In genomic region chr19:2428027-2428690, GRCh38 we compare ENCODE assay signal across 8 cellular contexts. TPM values are rescaled to one million over a fixed set of nuclear protein-coding genes. Genes with fewer than 3 reads are reported as not detected.
DNase-seq lines count a peak whose midpoint lies in the region; ATAC-seq and TF ChIP-seq lines count a peak whose summit lies in the region.

No MANE protein-coding gene starts in this region.

- peak overlapping the region; percentile 98 for H3K27ac Mint-ChIP-seq in activated naive CD8-positive, alpha-beta T cell

- peak overlapping the region; percentile 100 for H3K9ac ChIP-seq in HCT116 (ENCODE audit: low read length)

- H4K20me1 ChIP-seq in HCT116 (ENCODE audit: insufficient read depth) = peaks cover 5% of the 10 kb centered on the region; the same call in 1 of the 2 replicates

- TF ChIP-seq POLR2A in HCT116 (IDR thresholded peaks at IDR 0.05; ENCODE audit: borderline replicate concordance, extremely low read depth, insufficient read depth, insufficient read length) = no peak

- POLR2A ChIA-PET in AG04450 (lab: Yijun Ruan, JAX) = interaction anchor here (0.6 to 2.8 kb wide), 8 partner anchors 10 to 183 kb away, joined by 3 to 34 read pairs (median 4); partner anchors contain the start of genes GADD45B and LMNB2
- POLR2A ChIA-PET in HCT116 (lab: Charles Lee) = interaction anchor here (0.8 to 1.6 kb wide), 5 partner anchors 29 to 172 kb away, joined by 3 to 13 read pairs (median 3); partner anchors contain the start of genes GADD45B and LMNB2

- H3K36me3 ChIP-seq in HCT116 (ENCODE audit: control insufficient read depth in 1 of 2, insufficient read depth in 2 of 2, low read length in 2 of 2) = peaks cover 16 to 51% of the 10 kb centered on the region in 2 experiments; a peak in 3 of 4 replicates

- H3K4me3 ChIP-seq in AG04450 (ENCODE audit: low read depth, low read length) = peak overlapping the region; percentile 88
- H3K4me3 ChIP-seq in HCT116 (replicated peaks in 1 of 2; ENCODE audit: low read depth in 1 of 2, low read length in 2 of 2) = peak overlapping the region; percentile 90 to 97

- H3K4me2 ChIP-seq in HCT116 (ENCODE audit: low read length) = peak overlapping the region; percentile 99

- CTCF ChIA-PET in AG04450 (lab: Charles Lee) (interaction anchor here (0.5 to 1.6 kb wide), 5 partner anchors 182 to 282 kb away, joined by 3 to 7 read pairs (median 4); no protein-coding TSS in a partner anchor), HCT116 (lab: Charles Lee) (interaction anchor here (1.0 to 1.4 kb wide), 2 partner anchors 183 to 209 kb away, joined by 6 to 7 read pairs; no protein-coding TSS in a partner anchor)

- BruUV-seq in HCT116 (replicated peaks; lab: Mats Ljungman, UMichigan) = TSS peak; percentile 15

- intact Hi-C loops in HCT116 (cut with micrococcal nuclease) = no loop called here
- intact Hi-C loops in left ventricle myocardium superior (cut with micrococcal nuclease) = no loop called here

- H3K9me2 ChIP-seq in HCT116 (ENCODE audit: insufficient read depth) = no peaks in the 10 kb centered on the region

- ATAC-seq in HCT116 = no peak
- peak; percentile 6 for ATAC-seq in left ventricle myocardium superior
- ATAC-seq in HG02970 (IDR thresholded peaks at IDR 0.05; ENCODE audit: low FRiP score, unreplicated experiment) = no peak

- H3K4me3 Mint-ChIP-seq in activated naive CD8-positive, alpha-beta T cell = peak overlapping the region; percentile 94

- H3K79me2 ChIP-seq in HCT116 (ENCODE audit: insufficient read depth, low read length) = peaks cover 38% of the 10 kb centered on the region

- RAD21 ChIA-PET in HCT116 (lab: Charles Lee; ENCODE audit: low non-redundant PET in 1 of 2, low total read pairs in 2 of 2, uncharacterized antibody in 2 of 2, unreplicated experiment in 2 of 2) = no interaction called here

- H3K36me3 Mint-ChIP-seq in activated naive CD8-positive, alpha-beta T cell = no peaks in the 10 kb centered on the region

- DNase-seq in AG04450 (ENCODE audit: low read depth, low spot score) (no peak), HCT116 (ENCODE audit: low read depth, low spot score) (no peak), left ventricle myocardium superior (peak; percentile 58), putamen (ENCODE audit: low spot score) (peak; percentile 25), activated gamma-delta T cell (lab: John Stamatoyannopoulos, UW) (no peak), ureter (ENCODE audit: low spot score) (no peak)

- H3K27me3 Mint-ChIP-seq in activated naive CD8-positive, alpha-beta T cell = no peaks in the 10 kb centered on the region

- H3K27me3 ChIP-seq in AG04450 (ENCODE audit: control insufficient read depth, insufficient read depth, low read length) (no peaks in the 10 kb centered on the region), HCT116 (ENCODE audit: insufficient read depth, low read length) (no peaks in the 10 kb centered on the region)

- H3K27ac ChIP-seq in AG04450 (ENCODE audit: low read depth, low read length) (peak overlapping the region; percentile 94), HCT116 (ENCODE audit: low read depth, low read length) (peak overlapping the region; percentile 88)

- H3K9me3 ChIP-seq in AG04450 (ENCODE audit: control insufficient read depth, insufficient read depth, low read length) = no peaks in the 10 kb centered on the region; the same call in 1 of the 2 replicates
- H3K9me3 ChIP-seq in HCT116 (ENCODE audit: control insufficient read depth in 1 of 2, insufficient read depth in 1 of 2, low read depth in 1 of 2, low read length in 2 of 2) = no peaks in the 10 kb centered on the region

- TF ChIP-seq RAD21 in HCT116 (IDR thresholded peaks at IDR 0.05; ENCODE audit: low read depth) = no peak

- H3K9me3 Mint-ChIP-seq in activated naive CD8-positive, alpha-beta T cell (ENCODE audit: low read depth) = no peaks in the 10 kb centered on the region

- TF ChIP-seq CTCF in AG04450 (IDR thresholded peaks at IDR 0.05; ENCODE audit: low read depth, low read length) = no peak
- TF ChIP-seq CTCF in HCT116 (IDR thresholded peaks at IDR 0.05 in 2 of 3, conservative IDR thresholded peaks at IDR 0.05 in 1 of 3; ENCODE audit: borderline replicate concordance in 1 of 3, insufficient read depth in 1 of 3, low read depth in 2 of 3, low read length in 2 of 3) = no peak

- H3K4me1 Mint-ChIP-seq in activated naive CD8-positive, alpha-beta T cell (ENCODE audit: low read depth) = peaks cover 4% of the 10 kb centered on the region

- no peak overlapping the region for H2AFZ ChIP-seq in HCT116 (ENCODE audit: low read depth, low read length, poor library complexity, severe bottlenecking)

- H3K4me1 ChIP-seq in HCT116 (ENCODE audit: control insufficient read depth in 1 of 2, insufficient read depth in 2 of 2, low read length in 2 of 2) = peaks cover 6 to 25% of the 10 kb centered on the region in 2 experiments; a peak in 3 of 4 replicates

TF ChIP-seq in HCT116, 20 proteins besides CTCF, POLR2A, EP300 and RAD21:
- TF ChIP-seq EGR1 (IDR thresholded peaks at IDR 0.05; ENCODE audit: low read depth) = no peak
- peak; percentile 10; the same call in 1 of the 2 replicates for TF ChIP-seq POLR2AphosphoS5 (IDR thresholded peaks at IDR 0.05; ENCODE audit: low read depth, low read length)
- TF ChIP-seq FOSL1 (IDR thresholded peaks at IDR 0.05; ENCODE audit: low read depth) = no peak

RNA-seq across cellular contexts. Expression of gene TIMM13, which starts 0.8 kb away (rescaled TPM):
- polyA plus RNA-seq in AG04450 (2011; rRNA removed) = 21.6 and 34.3 TPM in 2 replicates
- 6.3 and 7.3 TPM in 2 replicates for polyA minus RNA-seq in AG04450 (2011; rRNA and poly(A)+ RNA removed)
- total RNA-seq in HCT116 (2021; ENCODE audit: unreplicated experiment) (151 TPM), left ventricle myocardium superior (84.1 TPM), ureter (87.0 TPM)
- polyA plus RNA-seq in HCT116 (2012) = 77.6 and 78.7 TPM in 2 replicates

RNA-seq across cellular contexts. Expression of gene LMNB2, which starts 28.6 kb away (rescaled TPM):
- 49.5 and 54.3 TPM in 2 replicates for polyA plus RNA-seq in AG04450 (2011; rRNA removed)
- polyA minus RNA-seq in AG04450 (2011; rRNA and poly(A)+ RNA removed) = 45.7 and 54.0 TPM in 2 replicates
- total RNA-seq in HCT116 (2021; ENCODE audit: unreplicated experiment) (228 TPM), left ventricle myocardium superior (17.7 TPM), ureter (27.5 TPM)
- polyA plus RNA-seq in HCT116 (2012) = 166 and 204 TPM in 2 replicates

RNA-seq across cellular contexts. Expression of gene GADD45B, which starts 47.8 kb away (rescaled TPM):
- 18.5 and 24.8 TPM in 2 replicates for polyA plus RNA-seq in AG04450 (2011; rRNA removed)
- polyA minus RNA-seq in AG04450 (2011; rRNA and poly(A)+ RNA removed) = 18.6 and 29.1 TPM in 2 replicates
- total RNA-seq in HCT116 (2021; ENCODE audit: unreplicated experiment) (37.9 TPM), left ventricle myocardium superior (42.3 TPM), ureter (55.3 TPM)
- 40.1 and 61.8 TPM in 2 replicates for polyA plus RNA-seq in HCT116 (2012)

Comparison
In these comparisons a context has a peak if more than half of its experiments do, and no peak if none do; other contexts are left out.
1. DNase-seq: peak in left ventricle myocardium superior (single experiment) and putamen (single experiment); none in AG04450 (single experiment), HCT116 (single experiment), activated gamma-delta T cell (single experiment) and ureter (single experiment).